28 cellular contexts compared by ENCODE assay signal in genomic region chr6:39681566-39682250, GRCh38. TPM values are rescaled to one million over a fixed set of nuclear protein-coding genes. Genes with fewer than 3 reads are reported as not detected.
DNase-seq lines count a peak whose midpoint lies in the region; ATAC-seq and TF ChIP-seq lines count a peak whose summit lies in the region.
"Had no signal": no experiment of that assay in that cellular context is flagged by ENCODE, and none has a peak within 500 bp of the region (broad histone marks: within the 10 kb centered on the region; RNA-seq: fewer than 3 reads in every experiment).

No MANE protein-coding gene starts in this region.

- CTCF ChIA-PET in activated CD4-positive, alpha-beta memory T cell treated with anti-CD3 and anti-CD28 coated beads, Interleukin-2, amount 10 ng/mL, durations not matched to agents 7 days and 5 days (lab: Charles Lee) = no interaction called here

- POLR2A ChIA-PET in activated CD4-positive, alpha-beta memory T cell treated with anti-CD3 and anti-CD28 coated beads, Interleukin-2, amount 10 ng/mL, durations not matched to agents 7 days and 5 days (lab: Charles Lee) = no interaction called here

- no peak overlapping the region for H3K4me3 Mint-ChIP-seq in osteocyte (ENCODE audit: unreplicated experiment)
- H3K4me3 Mint-ChIP-seq in activated CD4-positive, alpha-beta memory T cell treated with anti-CD3 and anti-CD28 coated beads, Interleukin-2, amount 10 ng/mL, durations not matched to agents 7 days and 5 days = no peak overlapping the region
- H3K4me3 Mint-ChIP-seq: activated naive CD4-positive, alpha-beta T cell treated with anti-CD3 and anti-CD28 coated beads, Interleukin-2, amount 50 U/mL, for 24 hours; activated T-helper 17 cell treated with anti-CD3 and anti-CD28 coated beads, Interleukin-2, amount 50 U/mL, for 72 hours; naive thymus-derived CD4-positive, alpha-beta T cell; T-cell; type B pancreatic cell had no signal

- DNase-seq in EH (ENCODE audit: low read depth) (peak; percentile 63), astrocyte of the spinal cord (ENCODE audit: low read depth, low spot score) (peak; percentile 38), fibroblast of peridontal ligament (ENCODE audit: extremely low read depth) (peak; percentile 55), osteocyte (ENCODE audit: extremely low spot score, unreplicated experiment) (no peak), NCI-H1105 (lab: John Stamatoyannopoulos, UW) (no peak)
- DNase-seq in activated CD4-positive, alpha-beta memory T cell treated with anti-CD3 and anti-CD28 coated beads, Interleukin-2, amount 10 ng/mL, durations not matched to agents 7 days and 5 days = no peak
- DNase-seq: activated CD4-positive, alpha-beta T cell treated with anti-CD3 and anti-CD28 coated beads, Interleukin-2, amount 50 U/mL, for 48 hours; activated CD8-positive, alpha-beta memory T cell treated with anti-CD3 and anti-CD28 coated beads, Interleukin-2, amount 50 U/mL, for 48 hours; aorta; central memory CD4-positive, alpha-beta T cell; GDM1; KG1; left lung; MM.1S; naive thymus-derived CD4-positive, alpha-beta T cell; NCI-H1417; NCI-H2029 treated with DMSO at 0.1 percent for 48 hours; T-cell had no signal

- no peak overlapping the region for H3K4me3 ChIP-seq in astrocyte of the spinal cord (ENCODE audit: low read depth, low read length)
- H3K4me3 ChIP-seq: A549, BLaER1, hepatocyte, left lung, SJSA1, skin epidermis had no signal

- H3K27me3 Mint-ChIP-seq in osteocyte (ENCODE audit: unreplicated experiment) = no peaks in the 10 kb centered on the region
- H3K27me3 Mint-ChIP-seq in activated CD4-positive, alpha-beta memory T cell treated with anti-CD3 and anti-CD28 coated beads, Interleukin-2, amount 10 ng/mL, durations not matched to agents 7 days and 5 days = peaks cover 2% of the 10 kb centered on the region
- H3K27me3 Mint-ChIP-seq: type B pancreatic cell had no signal

- ATAC-seq in GM21723 (IDR thresholded peaks at IDR 0.05; ENCODE audit: unreplicated experiment) (no peak), GM21825 (IDR thresholded peaks at IDR 0.05; ENCODE audit: unreplicated experiment) (no peak)
- ATAC-seq: A549; activated T-helper 17 cell treated with anti-CD3 and anti-CD28 coated beads, Interleukin-2, amount 50 U/mL, for 72 hours; left lung; naive thymus-derived CD4-positive, alpha-beta T cell; T-cell had no signal

- H3K36me3 Mint-ChIP-seq in osteocyte (ENCODE audit: unreplicated experiment) = no peaks in the 10 kb centered on the region
- no peaks in the 10 kb centered on the region for H3K36me3 Mint-ChIP-seq in activated CD4-positive, alpha-beta memory T cell treated with anti-CD3 and anti-CD28 coated beads, Interleukin-2, amount 10 ng/mL, durations not matched to agents 7 days and 5 days (ENCODE audit: low read depth)
- H3K36me3 Mint-ChIP-seq: activated naive CD4-positive, alpha-beta T cell treated with anti-CD3 and anti-CD28 coated beads, Interleukin-2, amount 50 U/mL, for 24 hours; T-cell; type B pancreatic cell had no signal

- in situ Hi-C loops in astrocyte of the spinal cord (cut with HindIII; ENCODE audit: low sequenced_read_pairs) = no loop called here

- peaks cover 20% of the 10 kb centered on the region for H3K4me1 Mint-ChIP-seq in osteocyte (ENCODE audit: unreplicated experiment)
- H3K4me1 Mint-ChIP-seq in activated CD4-positive, alpha-beta memory T cell treated with anti-CD3 and anti-CD28 coated beads, Interleukin-2, amount 10 ng/mL, durations not matched to agents 7 days and 5 days = no peaks in the 10 kb centered on the region
- H3K4me1 Mint-ChIP-seq: activated naive CD4-positive, alpha-beta T cell treated with anti-CD3 and anti-CD28 coated beads, Interleukin-2, amount 50 U/mL, for 24 hours; activated T-helper 17 cell treated with anti-CD3 and anti-CD28 coated beads, Interleukin-2, amount 50 U/mL, for 72 hours; naive thymus-derived CD4-positive, alpha-beta T cell; T-cell had no signal

- peaks cover 6% of the 10 kb centered on the region for H3K9me3 Mint-ChIP-seq in osteocyte (ENCODE audit: unreplicated experiment)
- no peaks in the 10 kb centered on the region for H3K9me3 Mint-ChIP-seq in activated CD4-positive, alpha-beta memory T cell treated with anti-CD3 and anti-CD28 coated beads, Interleukin-2, amount 10 ng/mL, durations not matched to agents 7 days and 5 days
- H3K9me3 Mint-ChIP-seq: activated naive CD4-positive, alpha-beta T cell treated with anti-CD3 and anti-CD28 coated beads, Interleukin-2, amount 50 U/mL, for 24 hours; type B pancreatic cell had no signal

- TF ChIP-seq CTCF in astrocyte of the spinal cord (IDR thresholded peaks at IDR 0.05; ENCODE audit: low read depth, low read length) (no peak), osteocyte (IDR thresholded peaks at IDR 0.05) (no peak)

- peak overlapping the region; percentile 70 for H3K27ac Mint-ChIP-seq in osteocyte (ENCODE audit: unreplicated experiment)
- no peak overlapping the region for H3K27ac Mint-ChIP-seq in activated CD4-positive, alpha-beta memory T cell treated with anti-CD3 and anti-CD28 coated beads, Interleukin-2, amount 10 ng/mL, durations not matched to agents 7 days and 5 days
- H3K27ac Mint-ChIP-seq: activated naive CD4-positive, alpha-beta T cell treated with anti-CD3 and anti-CD28 coated beads, Interleukin-2, amount 50 U/mL, for 24 hours; activated T-helper 17 cell treated with anti-CD3 and anti-CD28 coated beads, Interleukin-2, amount 50 U/mL, for 72 hours; naive thymus-derived CD4-positive, alpha-beta T cell; T-cell; type B pancreatic cell had no signal

RNA-seq across cellular contexts. Expression of gene KIF6, which starts 43.5 kb away (rescaled TPM):
- 1.3 and 1.8 TPM in 2 replicates for total RNA-seq in osteocyte
- not detected for total RNA-seq in activated CD4-positive, alpha-beta memory T cell treated with anti-CD3 and anti-CD28 coated beads, Interleukin-2, amount 10 ng/mL, durations not matched to agents 7 days and 5 days
- total RNA-seq: naive thymus-derived CD4-positive, alpha-beta T cell; SJSA1 had no signal

Comparison
In these comparisons a context has a peak if more than half of its experiments do, and no peak if none do; other contexts are left out.
1. DNase-seq: peak in EH (single experiment), astrocyte of the spinal cord (single experiment) and fibroblast of peridontal ligament (single experiment); none in osteocyte (single experiment), activated CD4-positive, alpha-beta memory T cell treated with anti-CD3 and anti-CD28 coated beads, Interleukin-2, amount 10 ng/mL, durations not matched to agents 7 days and 5 days (single experiment) and NCI-H1105 (single experiment).